ENCODE assay signal across 8 cellular contexts in the genomic region with DNA sequence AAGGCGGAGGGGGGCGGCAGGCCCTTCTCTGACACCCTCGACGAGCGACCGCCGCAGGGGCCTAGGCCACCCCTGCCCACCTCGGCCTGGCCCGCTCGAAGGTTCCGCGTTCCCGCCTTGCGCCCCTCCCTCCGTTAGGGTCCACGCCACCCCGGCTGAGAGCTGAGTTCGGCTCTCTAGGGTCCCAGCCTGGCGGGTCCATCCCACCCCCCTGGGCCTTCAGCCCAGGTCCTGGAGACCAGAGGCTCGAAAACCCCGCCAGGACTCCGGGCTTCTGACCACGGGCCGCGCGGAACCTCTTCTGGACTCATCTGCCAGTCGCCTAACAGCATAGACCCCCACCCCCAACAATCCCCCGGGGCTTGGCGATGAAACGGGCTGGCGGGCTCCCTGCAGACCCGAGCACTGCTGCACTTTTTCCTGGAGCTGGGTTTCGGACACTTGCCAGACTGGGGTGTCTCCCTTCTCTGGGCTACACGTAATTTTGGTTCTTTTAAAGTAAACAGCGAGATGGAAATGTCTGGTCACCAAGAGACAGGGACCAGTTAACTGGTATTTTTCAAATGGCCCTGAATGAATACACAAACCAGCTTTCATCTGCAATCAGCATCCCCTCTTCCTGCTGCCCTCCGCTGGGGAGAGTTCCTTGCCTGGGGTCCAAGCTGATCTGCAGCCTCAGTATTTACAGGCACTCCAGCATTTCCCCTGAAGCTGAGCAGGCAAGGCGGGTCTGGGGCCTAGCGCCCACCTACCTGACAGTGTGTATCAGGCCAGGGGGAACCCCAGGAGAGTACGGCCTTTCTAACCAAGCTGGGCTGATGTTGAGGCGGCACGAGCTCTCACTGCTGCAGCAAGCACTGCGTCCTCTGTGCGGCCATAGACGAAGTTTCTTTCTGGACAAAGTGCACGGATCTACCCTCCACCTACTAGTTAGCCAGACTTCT. TPM values are rescaled to one million over a fixed set of nuclear protein-coding genes. Genes with fewer than 3 reads are reported as not detected.
DNase-seq lines count a peak whose midpoint lies in the region; ATAC-seq and TF ChIP-seq lines count a peak whose summit lies in the region.

No MANE protein-coding gene starts in this region.

- 39 to 40% methylated on average over 45 of the region's 45 CpGs for WGBS in ectodermal cell, 2 experiments

- peak overlapping the region; percentile 68 for H3K4me3 ChIP-seq in Karpas-422 (ENCODE audit: low read length)
- H3K4me3 ChIP-seq in ectodermal cell (ENCODE audit: insufficient read depth, low read depth, low read length) = peak overlapping the region; percentile 78
- peak overlapping the region; percentile 68 for H3K4me3 ChIP-seq in neural progenitor cell

- no peaks in the 10 kb centered on the region for H3K9me3 Mint-ChIP-seq in neural progenitor cell

- peaks cover 2% of the 10 kb centered on the region for H3K36me3 Mint-ChIP-seq in neural progenitor cell

- no peak for DNase-seq in Karpas-422
- peak; percentile 52 for DNase-seq in neural progenitor cell (ENCODE audit: low spot score)
- no peak for DNase-seq in mucosa of gallbladder (ENCODE audit: low spot score)
- DNase-seq in NCI-H2081 treated with DMSO at 0.1 percent for 48 hours (lab: John Stamatoyannopoulos, UW) = no peak
- no peak for DNase-seq in NCI-H2029 (lab: John Stamatoyannopoulos, UW)

- H3K79me2 ChIP-seq in Karpas-422 (ENCODE audit: low read length) (peaks cover 23% of the 10 kb centered on the region), neural progenitor cell (ENCODE audit: low read depth) (peaks cover 26% of the 10 kb centered on the region)

- ATAC-seq in HG03095 (IDR thresholded peaks at IDR 0.05; ENCODE audit: unreplicated experiment) = no peak

- H3K36me3 ChIP-seq in Karpas-422 (ENCODE audit: insufficient read depth, low read length) (peaks cover 9% of the 10 kb centered on the region; the same call in 1 of the 2 replicates), ectodermal cell (ENCODE audit: control insufficient read depth, insufficient read depth, low read length) (peaks cover 24% of the 10 kb centered on the region), neural progenitor cell (no peaks in the 10 kb centered on the region)

- peaks cover 14% of the 10 kb centered on the region for H3F3A ChIP-seq in neural progenitor cell (ENCODE audit: low read depth)

- H3K4me1 Mint-ChIP-seq in neural progenitor cell = peaks cover 26% of the 10 kb centered on the region

- H3K4me3 Mint-ChIP-seq in neural progenitor cell = peak overlapping the region; percentile 80

- H3K9me3 ChIP-seq in Karpas-422 (ENCODE audit: low read length) (no peaks in the 10 kb centered on the region), ectodermal cell (ENCODE audit: control insufficient read depth, low read length) (no peaks in the 10 kb centered on the region), neural progenitor cell (ENCODE audit: low read depth) (no peaks in the 10 kb centered on the region)

- H3K4me2 ChIP-seq in Karpas-422 (ENCODE audit: low read depth, low read length, poor library complexity, severe bottlenecking) = peak overlapping the region; percentile 74
- H3K4me2 ChIP-seq in neural progenitor cell = peak overlapping the region; percentile 78

- peaks cover 5% of the 10 kb centered on the region; the same call in 1 of the 2 replicates for H4K20me1 ChIP-seq in Karpas-422 (ENCODE audit: insufficient read depth, low read depth, low read length)
- H4K20me1 ChIP-seq in neural progenitor cell (ENCODE audit: low read depth) = peaks cover 11% of the 10 kb centered on the region

- H3K27me3 ChIP-seq in Karpas-422 (ENCODE audit: low read length) (no peaks in the 10 kb centered on the region), ectodermal cell (ENCODE audit: control insufficient read depth, insufficient read depth, low read length, poor library complexity, severe bottlenecking) (no peaks in the 10 kb centered on the region), neural progenitor cell (no peaks in the 10 kb centered on the region)

- H3K27ac ChIP-seq in C4-2B (peak overlapping the region; percentile 94), Karpas-422 (ENCODE audit: low read length) (no peak overlapping the region), ectodermal cell (ENCODE audit: insufficient read depth, low read depth, low read length, poor library complexity, severe bottlenecking) (peak overlapping the region; percentile 60), neural progenitor cell (peak overlapping the region; percentile 8)

- H3K9ac ChIP-seq in Karpas-422 (ENCODE audit: low read length) (peak overlapping the region; percentile 90), neural progenitor cell (no peak overlapping the region)

- peaks cover 5% of the 10 kb centered on the region for H3K27me3 Mint-ChIP-seq in neural progenitor cell (ENCODE audit: insufficient read depth, low read depth)

- TF ChIP-seq CTCF in C4-2B (conservative IDR thresholded peaks at IDR 0.05) = no peak
- TF ChIP-seq CTCF in neural progenitor cell (IDR thresholded peaks at IDR 0.05) = no peak

- no peaks in the 10 kb centered on the region for H3K9me2 ChIP-seq in Karpas-422 (replicated peaks; ENCODE audit: insufficient read depth, low read length)

- H3K4me1 ChIP-seq in Karpas-422 (ENCODE audit: low read length) = peaks cover 26% of the 10 kb centered on the region
- peaks cover 32% of the 10 kb centered on the region for H3K4me1 ChIP-seq in ectodermal cell (ENCODE audit: control insufficient read depth, insufficient read depth, low read length)
- H3K4me1 ChIP-seq in neural progenitor cell = peaks cover 16% of the 10 kb centered on the region

- H2AFZ ChIP-seq in Karpas-422 (ENCODE audit: low read length) (no peak overlapping the region), neural progenitor cell (replicated peaks) (peak overlapping the region; percentile 70)

- H3K27ac Mint-ChIP-seq in neural progenitor cell = peak overlapping the region; percentile 78

RNA-seq across cellular contexts. Expression of a gene that starts 0.6 kb away (rescaled TPM):
- total RNA-seq in Karpas-422 (2014; rRNA removed; shearing (Covaris generic); ENCODE audit: low replicate concordance) = 18.4 and 39.5 TPM in 2 replicates
- 38.2 TPM for polyA plus RNA-seq in ectodermal cell (2013, experiment 1 of 4)
- 31.7 TPM for polyA plus RNA-seq in ectodermal cell (2013, experiment 2 of 4)
- 26.9 TPM for polyA plus RNA-seq in ectodermal cell (2013, experiment 3 of 4)
- polyA plus RNA-seq in ectodermal cell (2013, experiment 4 of 4) = 28.7 TPM
- total RNA-seq in neural progenitor cell (ENCODE audit: low replicate concordance) (17.2 and 36.3 TPM in 2 replicates), mucosa of gallbladder (24.0 TPM)

RNA-seq across cellular contexts. Expression of a gene that starts 7.3 kb away (rescaled TPM):
- total RNA-seq in Karpas-422 (2014; rRNA removed; shearing (Covaris generic); ENCODE audit: low replicate concordance) = 33.5 and 42.7 TPM in 2 replicates
- 54.4 TPM for polyA plus RNA-seq in ectodermal cell (2013, experiment 1 of 4)
- 59.5 TPM for polyA plus RNA-seq in ectodermal cell (2013, experiment 2 of 4)
- 49.8 TPM for polyA plus RNA-seq in ectodermal cell (2013, experiment 3 of 4)
- 58.2 TPM for polyA plus RNA-seq in ectodermal cell (2013, experiment 4 of 4)
- total RNA-seq in neural progenitor cell (ENCODE audit: low replicate concordance) = 26.8 and 57.4 TPM in 2 replicates
- 107 TPM for total RNA-seq in mucosa of gallbladder

RNA-seq across cellular contexts. Expression of a gene that starts 19.0 kb away (rescaled TPM):
- 7.9 and 16.4 TPM in 2 replicates for total RNA-seq in Karpas-422 (2014; rRNA removed; shearing (Covaris generic); ENCODE audit: low replicate concordance)
- polyA plus RNA-seq in ectodermal cell (2013, experiment 1 of 4) = 2.7 TPM
- 2.0 TPM for polyA plus RNA-seq in ectodermal cell (2013, experiment 2 of 4)
- 3.0 TPM for polyA plus RNA-seq in ectodermal cell (2013, experiment 3 of 4)
- 1.3 TPM for polyA plus RNA-seq in ectodermal cell (2013, experiment 4 of 4)
- total RNA-seq in neural progenitor cell (ENCODE audit: low replicate concordance) (0.90 and 1.3 TPM in 2 replicates), mucosa of gallbladder (68.2 TPM)

RNA-seq across cellular contexts. Expression of a gene that starts 42.2 kb away (rescaled TPM):
- total RNA-seq in Karpas-422 (2014; rRNA removed; shearing (Covaris generic); ENCODE audit: low replicate concordance) = 27.9 and 42.7 TPM in 2 replicates
- 72.8 TPM for polyA plus RNA-seq in ectodermal cell (2013, experiment 1 of 4)
- polyA plus RNA-seq in ectodermal cell (2013, experiment 2 of 4) = 72.1 TPM
- polyA plus RNA-seq in ectodermal cell (2013, experiment 3 of 4) = 60.2 TPM
- 73.5 TPM for polyA plus RNA-seq in ectodermal cell (2013, experiment 4 of 4)
- total RNA-seq in neural progenitor cell (ENCODE audit: low replicate concordance) (20.9 and 23.8 TPM in 2 replicates), mucosa of gallbladder (160 TPM)

RNA-seq across cellular contexts. Expression of a gene that starts 43.5 kb away (rescaled TPM):
- total RNA-seq in Karpas-422 (2014; rRNA removed; shearing (Covaris generic); ENCODE audit: low replicate concordance) = 13.5 and 37.0 TPM in 2 replicates
- polyA plus RNA-seq in ectodermal cell (2013, experiment 1 of 4) = 19.1 TPM
- 17.9 TPM for polyA plus RNA-seq in ectodermal cell (2013, experiment 2 of 4)
- polyA plus RNA-seq in ectodermal cell (2013, experiment 3 of 4) = 12.4 TPM
- polyA plus RNA-seq in ectodermal cell (2013, experiment 4 of 4) = 18.7 TPM
- total RNA-seq in neural progenitor cell (ENCODE audit: low replicate concordance) (11.2 and 31.4 TPM in 2 replicates), mucosa of gallbladder (28.9 TPM)
